Comparison of ENCODE assay signal across 28 cellular contexts in genomic region chr11:117944554-117944953, GRCh38. TPM values are rescaled to one million over a fixed set of nuclear protein-coding genes. Genes with fewer than 3 reads are reported as not detected.
DNase-seq lines count a peak whose midpoint lies in the region; ATAC-seq, FAIRE-seq and TF ChIP-seq lines count a peak whose summit lies in the region.
"Had no signal": no experiment of that assay in that cellular context is flagged by ENCODE, and none has a peak within 500 bp of the region (broad histone marks: within the 10 kb centered on the region; RNA-seq: fewer than 3 reads in every experiment).

No MANE protein-coding gene starts in this region.

- no peaks in the 10 kb centered on the region for H3K27me3 ChIP-seq in K562 (ENCODE audit: control insufficient read depth in 2 of 2, insufficient read depth in 2 of 2, low read length in 2 of 2)
- H3K27me3 ChIP-seq: uterus had no signal

- no peaks in the 10 kb centered on the region for H3K36me3 ChIP-seq in K562 (ENCODE audit: control insufficient read depth, insufficient read depth, low read length)
- H3K36me3 ChIP-seq: BLaER1 treated with 17β-estradiol and CSF1 and Interleukin-3, amounts not matched to agents 10 nM and 100 nM; gastrocnemius medialis; suprapubic skin; uterus had no signal

- no peak for TF ChIP-seq RAD21 in K562 (CRISPR knock-in tag; conservative IDR thresholded peaks at IDR 0.05 in 1 of 2, IDR thresholded peaks at IDR 0.05 in 1 of 2)

- H3K9me1 ChIP-seq in K562 (ENCODE audit: control insufficient read depth, insufficient read depth, low read length): no peaks in the 10 kb centered on the region

- H2AFZ ChIP-seq in K562 (ENCODE audit: low read depth, low read length): no peak overlapping the region
- H2AFZ ChIP-seq: PC-9 had no signal

- POLR2A ChIA-PET in K562 (lab: Yijun Ruan, JAX): interaction anchor here (1.0 to 1.1 kb wide), 2 partner anchors 10 to 109 kb away, joined by 3 read pairs; no protein-coding TSS in a partner anchor

- 19% methylated on average over 5 of the region's 5 CpGs for WGBS in K562 (ENCODE audit: insufficient coverage, low coverage, missing lambda C conversion rate)

- no peak overlapping the region for H3K4me3 Mint-ChIP-seq in activated T-cell treated with anti-CD3 and anti-CD28 coated beads, Interleukin-2, amount 50 U/mL, for 24 hours
- H3K4me3 Mint-ChIP-seq in stimulated activated naive B cell treated with anti-CD40 and anti-IgM and Interleukin-4, amounts not matched to agents 10 μg/mL and 1 μg/mL and 100 μg/mL, for 72 hours: peak overlapping the region in 1 of 2 donors; percentile 50
- H3K4me3 Mint-ChIP-seq: T-cell had no signal

- H3K9me3 Mint-ChIP-seq in activated T-cell treated with anti-CD3 and anti-CD28 coated beads, Interleukin-2, amount 50 U/mL, for 24 hours: no peaks in the 10 kb centered on the region
- peaks cover 0 to 1% of the 10 kb centered on the region in 2 donors for H3K9me3 Mint-ChIP-seq in stimulated activated naive B cell treated with anti-CD40 and anti-IgM and Interleukin-4, amounts not matched to agents 10 μg/mL and 1 μg/mL and 100 μg/mL, for 72 hours
- H3K9me3 Mint-ChIP-seq: T-cell had no signal

- H4K20me1 ChIP-seq in K562 (replicated peaks; ENCODE audit: control insufficient read depth, insufficient read depth, low read length): no peaks in the 10 kb centered on the region
- H4K20me1 ChIP-seq: BLaER1 treated with 17β-estradiol and CSF1 and Interleukin-3, amounts not matched to agents 10 nM and 100 nM had no signal

- peaks cover 55% of the 10 kb centered on the region for H3K4me1 Mint-ChIP-seq in activated T-cell treated with anti-CD3 and anti-CD28 coated beads, Interleukin-2, amount 50 U/mL, for 24 hours (ENCODE audit: low read depth)
- peaks cover 41 to 55% of the 10 kb centered on the region in 2 donors for H3K4me1 Mint-ChIP-seq in stimulated activated naive B cell treated with anti-CD40 and anti-IgM and Interleukin-4, amounts not matched to agents 10 μg/mL and 1 μg/mL and 100 μg/mL, for 72 hours

- intact Hi-C loops in K562 (cut with micrococcal nuclease): loop anchor here (10.0 kb wide), 2 partner anchors 230 to 520 kb away; partner anchors contain the start of gene SCN2B

- in situ Hi-C loops in K562 (cut with MboI): loop anchor here (10.0 kb wide), 1 partner anchor 100 kb away; no protein-coding TSS in a partner anchor

- TF ChIP-seq EP300 in K562 (IDR thresholded peaks at IDR 0.05; ENCODE audit: low read length): no peak

- H3K79me2 ChIP-seq in K562 (ENCODE audit: control insufficient read depth, insufficient read depth, low read length): no peaks in the 10 kb centered on the region

- TF ChIP-seq POLR2A in K562 (conservative IDR thresholded peaks at IDR 0.05): no peak

- FAIRE-seq in K562 (lab: Jason Lieb, UNC): no peak
- FAIRE-seq: H1, keratinocyte had no signal

- TF ChIP-seq CTCF in K562 (IDR thresholded peaks at IDR 0.05 in 2 of 3, conservative IDR thresholded peaks at IDR 0.05 in 1 of 3; ENCODE audit: insufficient read depth in 2 of 3, low read depth in 1 of 3, low read length in 3 of 3): no peak

- CTCF ChIA-PET in K562 (lab: Yijun Ruan, JAX; ENCODE audit: low intra/inter-chr PET ratio): interaction anchor here (4.9 kb wide), 1 partner anchor 126 kb away, joined by 37 read pairs; no protein-coding TSS in a partner anchor

- no TSS peak for BruUV-seq in K562 (replicated peaks; lab: Mats Ljungman, UMichigan)

- H3K27ac Mint-ChIP-seq in activated T-cell treated with anti-CD3 and anti-CD28 coated beads, Interleukin-2, amount 50 U/mL, for 24 hours: peak overlapping the region; percentile 6
- peak overlapping the region; percentile 84 for H3K27ac Mint-ChIP-seq in stimulated activated naive B cell treated with anti-CD40 and anti-IgM and Interleukin-4, amounts not matched to agents 10 μg/mL and 1 μg/mL and 100 μg/mL, for 72 hours

- ATAC-seq in HG02642 (IDR thresholded peaks at IDR 0.05; ENCODE audit: poor library complexity, unreplicated experiment) (peak; percentile 41), K562 (no peak), GM21529 (IDR thresholded peaks at IDR 0.05; ENCODE audit: unreplicated experiment) (no peak)
- ATAC-seq in stimulated activated naive B cell treated with anti-CD40 and anti-IgM and Interleukin-4, amounts not matched to agents 10 μg/mL and 1 μg/mL and 100 μg/mL, for 72 hours (replicated peaks): no peak
- ATAC-seq: T-cell had no signal

- H3K9me3 ChIP-seq in K562 (replicated peaks; ENCODE audit: control insufficient read depth, insufficient read depth, low read depth, low read length): no peaks in the 10 kb centered on the region
- H3K9me3 ChIP-seq: suprapubic skin, uterus had no signal

- DNase-seq in activated T-cell treated with anti-CD3 and anti-CD28 coated beads, Interleukin-2, amount 50 U/mL, for 24 hours: no peak
- no peak for DNase-seq in activated T-cell treated with anti-CD3 and anti-CD28 coated beads, Interleukin-2, amount 50 U/mL, for 1 hour
- no peak for DNase-seq in K562 (ENCODE audit: extremely low read depth in 1 of 4, low spot score in 3 of 4)
- DNase-seq in stimulated activated naive B cell treated with anti-CD40 and anti-IgM and Interleukin-4, amounts not matched to agents 10 μg/mL and 1 μg/mL and 100 μg/mL, for 72 hours: no peak
- no peak for DNase-seq in NCI-H446 (lab: John Stamatoyannopoulos, UW)
- DNase-seq in Kasumi-1 (lab: John Stamatoyannopoulos, UW): no peak
- DNase-seq: activated gamma-delta T cell; anterior cingulate cortex; gastrocnemius medialis; mammary epithelial cell; NCI-H146; NCI-H774; occipital lobe; PC-9; retina; SIG-M5; stimulated activated CD4-positive, alpha-beta T cell treated with anti-CD3 and anti-CD28 coated beads, Interleukin-4, amount 100 ng/mL, for 4 hours; T-cell; uterus had no signal

- H3K36me3 Mint-ChIP-seq in activated T-cell treated with anti-CD3 and anti-CD28 coated beads, Interleukin-2, amount 50 U/mL, for 24 hours (ENCODE audit: low read depth): no peaks in the 10 kb centered on the region
- H3K36me3 Mint-ChIP-seq in stimulated activated naive B cell treated with anti-CD40 and anti-IgM and Interleukin-4, amounts not matched to agents 10 μg/mL and 1 μg/mL and 100 μg/mL, for 72 hours: peaks cover 4 to 7% of the 10 kb centered on the region in 2 donors

- no peak overlapping the region for H3K4me3 ChIP-seq in K562
- H3K4me3 ChIP-seq: BLaER1 treated with 17β-estradiol and CSF1 and Interleukin-3, amounts not matched to agents 10 nM and 100 nM; gastrocnemius medialis; PC-9; suprapubic skin; uterus had no signal

- H3K4me2 ChIP-seq in K562 (ENCODE audit: insufficient read depth, low read length): no peak overlapping the region
- H3K4me2 ChIP-seq: PC-9 had no signal

- H3K4me1 ChIP-seq in K562 (replicated peaks in 1 of 2; ENCODE audit: control insufficient read depth in 2 of 2, insufficient read depth in 2 of 2, low read length in 2 of 2): peaks cover 3 to 21% of the 10 kb centered on the region in 2 experiments; a peak in 4 of 5 replicates
- H3K4me1 ChIP-seq: uterus had no signal

- no peaks in the 10 kb centered on the region for H3K27me3 Mint-ChIP-seq in activated T-cell treated with anti-CD3 and anti-CD28 coated beads, Interleukin-2, amount 50 U/mL, for 24 hours
- H3K27me3 Mint-ChIP-seq in stimulated activated naive B cell treated with anti-CD40 and anti-IgM and Interleukin-4, amounts not matched to agents 10 μg/mL and 1 μg/mL and 100 μg/mL, for 72 hours: peaks cover 6 to 13% of the 10 kb centered on the region in 2 donors
- H3K27me3 Mint-ChIP-seq: T-cell had no signal

- H3K9ac ChIP-seq in K562 (ENCODE audit: insufficient read depth in 1 of 2, low read depth in 2 of 2, low read length in 2 of 2): no peak overlapping the region
- H3K9ac ChIP-seq: BLaER1 treated with 17β-estradiol and CSF1 and Interleukin-3, amounts not matched to agents 10 nM and 100 nM had no signal

- no peak overlapping the region for H3K27ac ChIP-seq in K562 (ENCODE audit: extremely low read depth, low read depth, low read length)
- H3K27ac ChIP-seq: BLaER1 treated with 17β-estradiol and CSF1 and Interleukin-3, amounts not matched to agents 10 nM and 100 nM; PC-9; suprapubic skin; uterus had no signal

RNA-seq across cellular contexts. Expression of gene TMPRSS13, which starts 15.4 kb away (rescaled TPM):
- total RNA-seq in K562 (2011; cell fraction: chromatin; rRNA removed; ENCODE audit: low replicate concordance): 1.1 TPM in 2 replicates
- total RNA-seq in K562 (2011; cell fraction: nucleolus; rRNA removed): 0.33 and 0.66 TPM in 2 replicates
- 0.46 and 0.59 TPM in 2 replicates for total RNA-seq in K562 (2011; cell fraction: nucleoplasm; rRNA removed)
- total RNA-seq in K562 (2014; rRNA removed) (0.08 and 0.27 TPM in 2 replicates), K562 (2014; rRNA removed; fragmentation: Illumina TruSeq; extraction: Trizol) (0.15 TPM in 1 of 2 replicates, not detected in the other), K562 (2015; rRNA removed; fragmentation: Illumina TruSeq; extraction: Trizol) (0.14 and 0.19 TPM in 2 replicates), K562 (2021) (0.29 and 0.34 TPM in 2 replicates)
- polyA plus RNA-seq in K562 (2011; rRNA removed) (0.25 and 0.37 TPM in 2 replicates), K562 (2014; fragmentation: Illumina TruSeq; extraction: Trizol) (0.13 and 0.24 TPM in 2 replicates), K562 (2014; fragmentation: Nextera tagmentation; extraction: Ambion mirVana) (under 1 TPM; 0.11 to 0.13 TPM), K562 (2014; rRNA removed) (0.23 and 0.25 TPM in 2 replicates)
- 0.24 and 0.46 TPM in 2 replicates for polyA plus RNA-seq in K562 (2011; cell fraction: cytosol; rRNA removed)
- 1.2 and 1.7 TPM in 2 replicates for polyA plus RNA-seq in K562 (2011; cell fraction: nucleus; rRNA removed)
- polyA plus RNA-seq in K562 (2012): 0.29 and 0.48 TPM in 2 replicates
- polyA minus RNA-seq in K562 (2011; rRNA and poly(A)+ RNA removed): 0.21 TPM in 2 replicates
- polyA minus RNA-seq in K562 (2011; cell fraction: cytosol; rRNA and poly(A)+ RNA removed): 0.48 TPM in 1 of 2 replicates, not detected in the other
- 0.40 and 0.44 TPM in 2 replicates for polyA minus RNA-seq in K562 (2011; cell fraction: nucleus; rRNA and poly(A)+ RNA removed)
- total RNA-seq: cardiac septum, G401, gastrocnemius medialis, myocyte had no signal

RNA-seq across cellular contexts. Expression of gene IL10RA, which starts 41.6 kb away (rescaled TPM):
- 33.8 and 58.3 TPM in 2 replicates for total RNA-seq in K562 (2011; cell fraction: chromatin; rRNA removed; ENCODE audit: low replicate concordance)
- total RNA-seq in K562 (2011; cell fraction: nucleolus; rRNA removed): 34.2 and 42.5 TPM in 2 replicates
- total RNA-seq in K562 (2011; cell fraction: nucleoplasm; rRNA removed): 41.9 and 43.4 TPM in 2 replicates
- 2.9 and 3.5 TPM in 2 replicates for total RNA-seq in K562 (2014; rRNA removed)
- total RNA-seq in K562 (2014; rRNA removed; fragmentation: Illumina TruSeq; extraction: Trizol): 2.0 and 2.9 TPM in 2 replicates
- total RNA-seq in K562 (2015; rRNA removed; fragmentation: Illumina TruSeq; extraction: Trizol): 1.4 and 2.1 TPM in 2 replicates
- 4.6 and 4.9 TPM in 2 replicates for total RNA-seq in K562 (2021)
- polyA plus RNA-seq in K562 (2011; rRNA removed): 15.4 and 17.3 TPM in 2 replicates
- 9.1 and 23.9 TPM in 2 replicates for polyA plus RNA-seq in K562 (2011; cell fraction: cytosol; rRNA removed)
- 18.2 and 38.1 TPM in 2 replicates for polyA plus RNA-seq in K562 (2011; cell fraction: nucleus; rRNA removed)
- polyA plus RNA-seq in K562 (2012): 3.8 and 12.5 TPM in 2 replicates
- 4.0 and 4.5 TPM in 2 replicates for polyA plus RNA-seq in K562 (2014; fragmentation: Illumina TruSeq; extraction: Trizol)
- polyA plus RNA-seq in K562 (2014; fragmentation: Nextera tagmentation; extraction: Ambion mirVana): under 1 TPM; 0.17 to 0.48 TPM
- polyA plus RNA-seq in K562 (2014; rRNA removed): 2.7 and 3.6 TPM in 2 replicates
- 19.8 and 20.3 TPM in 2 replicates for polyA minus RNA-seq in K562 (2011; rRNA and poly(A)+ RNA removed)
- 7.5 and 11.4 TPM in 2 replicates for polyA minus RNA-seq in K562 (2011; cell fraction: cytosol; rRNA and poly(A)+ RNA removed)
- polyA minus RNA-seq in K562 (2011; cell fraction: nucleus; rRNA and poly(A)+ RNA removed): 24.1 and 28.3 TPM in 2 replicates
- total RNA-seq: G401, mammary epithelial cell, myocyte, PC-9 had no signal
